8 cellular contexts compared by ENCODE assay signal in the genomic region with DNA sequence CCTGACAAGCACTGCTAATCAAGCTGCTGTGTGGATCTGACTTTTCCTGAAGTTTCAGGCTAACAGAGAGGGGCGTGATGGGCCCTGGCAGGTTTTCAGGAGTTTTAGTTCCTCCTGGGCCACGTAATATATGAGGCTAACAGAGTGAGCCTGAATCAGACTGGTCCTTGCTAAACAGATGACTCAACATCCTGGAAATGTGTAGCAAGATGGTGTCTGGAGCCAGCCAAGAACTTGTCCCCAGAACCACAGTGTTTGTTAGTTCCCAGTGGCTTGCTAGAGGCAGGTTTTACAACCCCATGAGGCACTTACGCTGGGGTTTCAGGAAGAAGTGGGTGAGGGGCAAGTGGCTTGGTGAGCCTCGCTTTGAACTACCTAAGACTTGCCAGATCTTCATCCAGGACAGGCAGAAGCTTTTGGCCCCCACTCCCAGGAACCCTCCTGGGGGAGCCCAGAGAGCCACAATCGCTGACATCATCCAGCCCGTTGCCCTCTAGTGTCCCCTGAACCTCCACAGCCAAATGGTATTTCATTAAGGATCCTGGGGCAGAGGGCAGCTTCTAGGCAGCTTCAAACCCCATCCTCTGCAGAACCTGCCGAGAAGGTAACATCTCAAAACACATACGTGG. TPM values are rescaled to one million over a fixed set of nuclear protein-coding genes. Genes with fewer than 3 reads are reported as not detected.
DNase-seq lines count a peak whose midpoint lies in the region; TF ChIP-seq lines count a peak whose summit lies in the region.

No MANE protein-coding gene starts in this region.

- DNase-seq in GM13977 (ENCODE audit: low spot score), result peak; percentile 18
- peak; percentile 70 to 98 for DNase-seq in PC-9
- peak; percentile 91 for DNase-seq in ureter (ENCODE audit: low spot score)
- DNase-seq in NCI-H748 (lab: John Stamatoyannopoulos, UW; ENCODE audit: unreplicated experiment), result no peak
- DNase-seq in activated CD8-positive, alpha-beta memory T cell treated with anti-CD3 and anti-CD28 coated beads, Interleukin-2, amount 50 U/mL, for 48 hours, result no peak
- no peak for DNase-seq in activated naive CD4-positive, alpha-beta T cell treated with anti-CD3 and anti-CD28 coated beads, Interleukin-2, amount 10 ng/mL, durations not matched to agents 7 days and 5 days

- 0 out of 2 replicates have a peak, but pooled peaks cover 14% of the 10 kb centered on the region for H3K79me2 ChIP-seq in PC-9 (ENCODE audit: low read depth)

- H3K27ac ChIP-seq in PC-9 (peak overlapping the region; percentile 92), mesodermal cell (ENCODE audit: low read depth, low read length, severe bottlenecking) (peak overlapping the region; percentile 78)

- H4K20me1 ChIP-seq in PC-9 (ENCODE audit: insufficient read depth), result no peaks in the 10 kb centered on the region

- peak overlapping the region; percentile 79 for H3K4me2 ChIP-seq in PC-9

- H3K4me1 ChIP-seq in PC-9 (replicated peaks; ENCODE audit: insufficient read depth), result peaks cover 44% of the 10 kb centered on the region
- H3K4me1 ChIP-seq in mesodermal cell (ENCODE audit: control insufficient read depth, insufficient read depth, low read length, poor library complexity, severe bottlenecking), result peaks cover 24% of the 10 kb centered on the region

- H3K27me3 Mint-ChIP-seq in dendritic cell treated with granulocyte-macrophage colony-stimulating factor and Interleukin-4, amounts not matched to agents 40 ng/mL and 50 ng/mL, for 4 days, result no peaks in the 10 kb centered on the region
- peaks cover 35% of the 10 kb centered on the region for H3K27me3 Mint-ChIP-seq in activated naive CD4-positive, alpha-beta T cell treated with anti-CD3 and anti-CD28 coated beads, Interleukin-2, amount 10 ng/mL, durations not matched to agents 7 days and 5 days

- H3K9me3 Mint-ChIP-seq in dendritic cell treated with granulocyte-macrophage colony-stimulating factor and Interleukin-4, amounts not matched to agents 40 ng/mL and 50 ng/mL, for 4 days, result no peaks in the 10 kb centered on the region
- no peaks in the 10 kb centered on the region for H3K9me3 Mint-ChIP-seq in activated naive CD4-positive, alpha-beta T cell treated with anti-CD3 and anti-CD28 coated beads, Interleukin-2, amount 10 ng/mL, durations not matched to agents 7 days and 5 days

- BruUV-seq in PC-9 (replicated peaks; lab: Mats Ljungman, UMichigan), result TSS peak; percentile 61

- WGBS in mesodermal cell (ENCODE audit: insufficient coverage in 2 of 2), 2 experiments, result 69 to 76% methylated on average over 7 of the region's 8 CpGs

- peaks cover 33% of the 10 kb centered on the region for H3K4me1 Mint-ChIP-seq in dendritic cell treated with granulocyte-macrophage colony-stimulating factor and Interleukin-4, amounts not matched to agents 40 ng/mL and 50 ng/mL, for 4 days (ENCODE audit: low read depth)
- H3K4me1 Mint-ChIP-seq in activated naive CD4-positive, alpha-beta T cell treated with anti-CD3 and anti-CD28 coated beads, Interleukin-2, amount 10 ng/mL, durations not matched to agents 7 days and 5 days, result peaks cover 15% of the 10 kb centered on the region

- H2AFZ ChIP-seq in PC-9, result peak overlapping the region; percentile 74

- no peaks in the 10 kb centered on the region for H3K9me2 ChIP-seq in PC-9 (ENCODE audit: insufficient read depth)

- in situ Hi-C loops in GM13977 (cut with MboI; ENCODE audit: low pct_unique_long_range_greater_than_20kb, low sequenced_read_pairs, unreplicated experiment), result no loop called here

- H3K27ac Mint-ChIP-seq in dendritic cell treated with granulocyte-macrophage colony-stimulating factor and Interleukin-4, amounts not matched to agents 40 ng/mL and 50 ng/mL, for 4 days, result peak overlapping the region; percentile 74
- no peak overlapping the region for H3K27ac Mint-ChIP-seq in activated naive CD4-positive, alpha-beta T cell treated with anti-CD3 and anti-CD28 coated beads, Interleukin-2, amount 10 ng/mL, durations not matched to agents 7 days and 5 days

- no peak overlapping the region for H3K4me3 Mint-ChIP-seq in dendritic cell treated with granulocyte-macrophage colony-stimulating factor and Interleukin-4, amounts not matched to agents 40 ng/mL and 50 ng/mL, for 4 days
- no peak overlapping the region for H3K4me3 Mint-ChIP-seq in activated naive CD4-positive, alpha-beta T cell treated with anti-CD3 and anti-CD28 coated beads, Interleukin-2, amount 10 ng/mL, durations not matched to agents 7 days and 5 days

- no peak for TF ChIP-seq CTCF in GM13977 (IDR thresholded peaks at IDR 0.05; ENCODE audit: extremely low read depth, insufficient read depth, missing control alignments)
- 0 out of 2 replicates have a peak, but pooled peaks have one; percentile 14 for TF ChIP-seq CTCF in PC-9 (conservative IDR thresholded peaks at IDR 0.05)

- H3K9me3 ChIP-seq in PC-9 (ENCODE audit: insufficient read depth, low read depth) (no peaks in the 10 kb centered on the region), mesodermal cell (ENCODE audit: control insufficient read depth, low read length) (no peaks in the 10 kb centered on the region)

- H3K36me3 Mint-ChIP-seq in dendritic cell treated with granulocyte-macrophage colony-stimulating factor and Interleukin-4, amounts not matched to agents 40 ng/mL and 50 ng/mL, for 4 days (ENCODE audit: low read depth), result no peaks in the 10 kb centered on the region
- no peaks in the 10 kb centered on the region for H3K36me3 Mint-ChIP-seq in activated naive CD4-positive, alpha-beta T cell treated with anti-CD3 and anti-CD28 coated beads, Interleukin-2, amount 10 ng/mL, durations not matched to agents 7 days and 5 days

- CTCF ChIA-PET in PC-9 (lab: Charles Lee), result interaction anchor here (0.5 to 0.9 kb wide), 4 partner anchors 18 to 724 kb away, joined by 3 to 15 read pairs (median 8); no protein-coding TSS in a partner anchor
- CTCF ChIA-PET in activated naive CD4-positive, alpha-beta T cell treated with anti-CD3 and anti-CD28 coated beads, Interleukin-2, amount 10 ng/mL, durations not matched to agents 7 days and 5 days (lab: Charles Lee), result interaction anchor here (1.3 to 14.8 kb wide), 6 partner anchors 15 to 174 kb away, joined by 4 to 217 read pairs (median 5); partner anchors contain the start of genes COL1A1 and TMEM92

- H3K4me3 ChIP-seq in PC-9, result peak overlapping the region; percentile 52
- H3K4me3 ChIP-seq in mesodermal cell (ENCODE audit: extremely low read depth, insufficient read depth, low read length, poor library complexity, severe bottlenecking), result no peak overlapping the region

- peaks cover 28% of the 10 kb centered on the region for H3F3A ChIP-seq in PC-9 (ENCODE audit: insufficient read depth, low read depth)

- H3K36me3 ChIP-seq in PC-9 (ENCODE audit: low read depth) (no peaks in the 10 kb centered on the region; the same call in 1 of the 2 replicates), mesodermal cell (ENCODE audit: control insufficient read depth, insufficient read depth, low read length) (no peaks in the 10 kb centered on the region)

- POLR2A ChIA-PET in PC-9 (lab: Charles Lee; ENCODE audit: unreplicated experiment), result interaction anchor here (0.6 kb wide), 1 partner anchor 16 kb away, joined by 3 read pairs; the partner anchor contains the start of gene TMEM92

- no peaks in the 10 kb centered on the region for H3K27me3 ChIP-seq in PC-9 (ENCODE audit: insufficient read depth, low read depth)

- intact Hi-C loops in PC-9 (cut with micrococcal nuclease; ENCODE audit: unreplicated experiment), result loop anchor here (2.0 to 10.0 kb wide), 2 partner anchors 15 to 265 kb away; partner anchors contain the start of gene TMEM92
- intact Hi-C loops in dendritic cell treated with granulocyte-macrophage colony-stimulating factor and Interleukin-4, amounts not matched to agents 40 ng/mL and 50 ng/mL, for 4 days (cut with micrococcal nuclease), result loop anchor here (10.0 kb wide), 1 partner anchor 195 kb away; the partner anchor contains the start of gene PDK2

RNA-seq across cellular contexts. Expression of gene TMEM92, which starts 15.9 kb away (rescaled TPM):
- total RNA-seq in PC-9 (2021), result 12.9 and 16.6 TPM in 2 replicates
- 10.9 TPM for polyA plus RNA-seq in mesodermal cell (2013, experiment 1 of 2)
- polyA plus RNA-seq in mesodermal cell (2013, experiment 2 of 2), result 6.7 TPM
- 3.0 TPM for total RNA-seq in ureter

RNA-seq across cellular contexts. Expression of gene XYLT2, which starts 55.7 kb away (rescaled TPM):
- total RNA-seq in PC-9 (2021), result 34.0 and 37.5 TPM in 2 replicates
- polyA plus RNA-seq in mesodermal cell (2013, experiment 1 of 2), result 26.5 TPM
- 22.4 TPM for polyA plus RNA-seq in mesodermal cell (2013, experiment 2 of 2)
- 31.2 TPM for total RNA-seq in ureter

Comparison
In these comparisons a context has a peak if more than half of its experiments do, and no peak if none do; other contexts are left out.
1. DNase-seq: peak in GM13977 (single experiment), PC-9 (2 of 2) and ureter (single experiment); none in NCI-H748 (single experiment), activated CD8-positive, alpha-beta memory T cell treated with anti-CD3 and anti-CD28 coated beads, Interleukin-2, amount 50 U/mL, for 48 hours (single experiment) and activated naive CD4-positive, alpha-beta T cell treated with anti-CD3 and anti-CD28 coated beads, Interleukin-2, amount 10 ng/mL, durations not matched to agents 7 days and 5 days (single experiment).